1 cellular context compared by ENCODE assay signal in the genomic region with DNA sequence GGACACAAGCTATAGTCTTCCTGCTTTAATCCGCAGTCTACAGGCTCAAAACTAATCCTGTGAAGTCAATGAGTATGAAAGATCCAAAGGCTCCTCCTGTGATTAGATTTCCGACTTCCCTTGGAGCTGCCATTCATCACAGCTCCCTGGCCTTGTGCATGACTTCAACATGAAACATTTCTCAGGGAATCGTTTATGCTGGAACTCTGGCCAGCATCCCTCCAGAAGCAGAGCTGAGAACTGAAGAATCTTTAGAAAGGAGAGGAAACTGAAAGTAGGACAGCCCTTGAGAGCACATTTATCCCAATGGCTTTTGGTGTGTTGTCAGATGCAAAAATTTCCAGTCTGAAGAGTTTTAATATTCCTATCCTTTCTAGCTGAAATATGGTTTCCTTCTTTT.
TF ChIP-seq lines count a peak whose summit lies in the region.

No MANE protein-coding gene starts in this region.

TF ChIP-seq in WTC11, 78 proteins besides CTCF, POLR2A, EP300 and RAD21 (continued from another document):
- TF ChIP-seq, protein P1, sequence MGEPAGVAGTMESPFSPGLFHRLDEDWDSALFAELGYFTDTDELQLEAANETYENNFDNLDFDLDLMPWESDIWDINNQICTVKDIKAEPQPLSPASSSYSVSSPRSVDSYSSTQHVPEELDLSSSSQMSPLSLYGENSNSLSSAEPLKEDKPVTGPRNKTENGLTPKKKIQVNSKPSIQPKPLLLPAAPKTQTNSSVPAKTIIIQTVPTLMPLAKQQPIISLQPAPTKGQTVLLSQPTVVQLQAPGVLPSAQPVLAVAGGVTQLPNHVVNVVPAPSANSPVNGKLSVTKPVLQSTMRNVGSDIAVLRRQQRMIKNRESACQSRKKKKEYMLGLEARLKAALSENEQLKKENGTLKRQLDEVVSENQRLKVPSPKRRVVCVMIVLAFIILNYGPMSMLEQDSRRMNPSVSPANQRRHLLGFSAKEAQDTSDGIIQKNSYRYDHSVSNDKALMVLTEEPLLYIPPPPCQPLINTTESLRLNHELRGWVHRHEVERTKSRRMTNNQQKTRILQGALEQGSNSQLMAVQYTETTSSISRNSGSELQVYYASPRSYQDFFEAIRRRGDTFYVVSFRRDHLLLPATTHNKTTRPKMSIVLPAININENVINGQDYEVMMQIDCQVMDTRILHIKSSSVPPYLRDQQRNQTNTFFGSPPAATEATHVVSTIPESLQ (CRISPR knock-in tag; IDR thresholded peaks at IDR 0.05) = no peak
- no peak for TF ChIP-seq ZNF512 (CRISPR knock-in tag; IDR thresholded peaks at IDR 0.05; ENCODE audit: borderline replicate concordance)
